ENCODE assay signal across 29 cellular contexts in the genomic region with DNA sequence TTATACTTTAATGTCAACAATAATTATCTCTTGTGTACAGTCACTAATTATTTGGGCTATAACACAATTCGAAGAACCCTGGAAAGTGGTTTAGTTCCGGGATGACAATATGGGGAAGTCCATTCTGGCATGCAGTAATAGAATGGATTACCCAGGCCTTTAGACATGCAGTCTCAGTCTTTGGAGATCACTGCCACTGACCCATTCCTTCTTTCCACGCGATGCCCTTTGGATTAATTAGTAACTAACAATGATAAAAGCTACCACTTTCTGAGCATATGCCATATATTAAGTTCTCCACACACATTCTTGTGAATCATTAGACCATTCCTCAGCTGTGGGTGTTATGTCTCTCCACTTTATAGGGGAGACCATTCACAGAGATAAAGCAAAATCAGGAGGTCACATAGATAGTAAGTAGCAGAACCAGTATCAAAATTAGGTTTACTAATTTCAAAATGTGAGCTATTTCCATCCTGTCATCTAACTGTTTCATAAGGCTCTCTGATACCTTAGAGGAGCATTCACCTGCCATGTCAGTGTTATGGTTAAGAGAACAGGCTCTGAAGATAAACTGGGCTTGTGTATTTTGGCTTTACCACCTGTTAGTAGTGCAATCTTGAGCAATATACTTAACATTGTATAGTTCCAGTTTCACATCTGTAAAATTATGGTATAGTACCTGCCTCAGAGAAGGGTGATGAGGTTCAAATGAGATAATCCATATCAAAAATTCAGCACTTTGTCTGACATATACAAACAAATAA. TPM values are rescaled to one million over a fixed set of nuclear protein-coding genes. Genes with fewer than 3 reads are reported as not detected.
DNase-seq lines count a peak whose midpoint lies in the region; ATAC-seq, FAIRE-seq and TF ChIP-seq lines count a peak whose summit lies in the region.
"Had no signal": no experiment of that assay in that cellular context is flagged by ENCODE, and none has a peak within 500 bp of the region (broad histone marks: within the 10 kb centered on the region; RNA-seq: fewer than 3 reads in every experiment).

No MANE protein-coding gene starts in this region.

- H3K4me1 ChIP-seq in Caco-2 (peaks cover 34% of the 10 kb centered on the region), mucosa of descending colon (ENCODE audit: low read depth) (no peaks in the 10 kb centered on the region)
- H3K4me1 ChIP-seq: BLaER1, HAP-1 had no signal

- no peak overlapping the region for H3K4me3 Mint-ChIP-seq in Caco-2 (ENCODE audit: unreplicated experiment)
- H3K4me3 Mint-ChIP-seq: CD4-positive, CD25-positive, alpha-beta regulatory T cell; HFFc6 had no signal

- ATAC-seq in mucosa of descending colon = peak; percentile 67

- H3K9me3 Mint-ChIP-seq in Caco-2 (ENCODE audit: unreplicated experiment) = no peaks in the 10 kb centered on the region
- H3K9me3 Mint-ChIP-seq: CD4-positive, CD25-positive, alpha-beta regulatory T cell; HFFc6 had no signal

- POLR2A ChIA-PET in Caco-2 (lab: Charles Lee) = interaction anchor here (1.0 to 1.6 kb wide), 2 partner anchors 18 to 27 kb away, joined by 4 to 7 read pairs; a partner anchor contains a TSS

- H3K27me3 ChIP-seq in Caco-2 (replicated peaks; ENCODE audit: control insufficient read depth, insufficient read depth, low read length) = no peaks in the 10 kb centered on the region
- H3K27me3 ChIP-seq: BLaER1, Peyer's patch had no signal

- DNase-seq in Caco-2 (no peak), RCC 7860 (ENCODE audit: low spot score) (peak; percentile 69), kidney glomerular epithelial cell (lab: John Stamatoyannopoulos, UW) (peak; percentile 91), mucosa of descending colon (no peak), superior temporal gyrus (ENCODE audit: extremely low spot score) (no peak), GM03348 (ENCODE audit: low spot score) (no peak), GM12891 (ENCODE audit: insufficient read length, low spot score) (no peak), NCI-H1048 (lab: John Stamatoyannopoulos, UW) (no peak)
- DNase-seq: CD4-positive, CD25-positive, alpha-beta regulatory T cell; DMS79; EL; GDM1; GOT3; HFFc6; IMR-90; MM.1S; NCI-H1694; NCI-H2029 treated with DMSO at 0.1 percent for 48 hours; NCI-H446 treated with DMSO at 0.1 percent for 48 hours; NCI-H526; OCI-M1; Peyer's patch; SIG-M5 had no signal

- H3K9me3 ChIP-seq in Caco-2 (0 out of 2 replicates have a peak, but pooled peaks cover 2% of the 10 kb centered on the region), mucosa of descending colon (no peaks in the 10 kb centered on the region)
- H3K9me3 ChIP-seq: BLaER1, HAP-1, Peyer's patch had no signal

- TF ChIP-seq CTCF in Caco-2 (IDR thresholded peaks at IDR 0.05; ENCODE audit: insufficient read depth in 1 of 2, low read depth in 1 of 2, low read length in 1 of 2, severe bottlenecking in 1 of 2, unreplicated experiment in 1 of 2) (no peak), mucosa of descending colon (IDR thresholded peaks at IDR 0.05) (no peak)

- CTCF ChIA-PET in Caco-2 (lab: Charles Lee) = no interaction called here

- H3K4me3 ChIP-seq in Caco-2 (ENCODE audit: low read depth, low read length) = no peak overlapping the region
- no peak overlapping the region for H3K4me3 ChIP-seq in mucosa of descending colon
- H3K4me3 ChIP-seq: BLaER1, HAP-1, Peyer's patch, SK-N-MC had no signal

- peak; percentile 92 for FAIRE-seq in RCC 7860 (lab: Jason Lieb, UNC)
- no peak for FAIRE-seq in GM12891 (lab: Jason Lieb, UNC)
- FAIRE-seq: GM12892, HTR-8/SVneo had no signal

- intact Hi-C loops in Caco-2 (cut with micrococcal nuclease; ENCODE audit: unreplicated experiment) (loop anchor here (2.0 kb wide), 1 partner anchor 27 kb away; a partner anchor contains a TSS), mucosa of descending colon (cut with DNase I, micrococcal nuclease) (no loop called here)

- peaks cover 7% of the 10 kb centered on the region for H3K4me1 Mint-ChIP-seq in Caco-2 (ENCODE audit: low read depth, unreplicated experiment)
- H3K4me1 Mint-ChIP-seq: CD4-positive, CD25-positive, alpha-beta regulatory T cell had no signal

- no peak overlapping the region for H3K27ac Mint-ChIP-seq in Caco-2 (ENCODE audit: unreplicated experiment)
- H3K27ac Mint-ChIP-seq: CD4-positive, CD25-positive, alpha-beta regulatory T cell; HFFc6 had no signal

- H3K36me3 ChIP-seq in Caco-2 (ENCODE audit: control insufficient read depth, insufficient read depth, low read length) (no peaks in the 10 kb centered on the region), mucosa of descending colon (ENCODE audit: low read depth) (no peaks in the 10 kb centered on the region)
- H3K36me3 ChIP-seq: BLaER1, HAP-1, Peyer's patch had no signal

- no peak for TF ChIP-seq POLR2A in GM12891 (IDR thresholded peaks at IDR 0.05; ENCODE audit: low read depth, low read length)

- H3K27me3 Mint-ChIP-seq in Caco-2 (ENCODE audit: insufficient read depth, unreplicated experiment) = no peaks in the 10 kb centered on the region

- TSS peak; percentile 56 for BruUV-seq in Caco-2 (replicated peaks; lab: Mats Ljungman, UMichigan)

- H3K36me3 Mint-ChIP-seq in Caco-2 (ENCODE audit: insufficient read depth, unreplicated experiment) = peaks cover 29% of the 10 kb centered on the region
- H3K36me3 Mint-ChIP-seq: CD4-positive, CD25-positive, alpha-beta regulatory T cell had no signal

TF ChIP-seq in GM12891, 5 proteins besides CTCF, POLR2A, EP300 and RAD21:
- TF ChIP-seq PAX5 (IDR thresholded peaks at IDR 0.05; ENCODE audit: insufficient read depth, low read length, severe bottlenecking) (no peak), SPI1 (IDR thresholded peaks at IDR 0.05; ENCODE audit: low read depth, low read length) (no peak), POU2F2 (IDR thresholded peaks at IDR 0.05; ENCODE audit: low read depth, low read length) (no peak), TAF1 (IDR thresholded peaks at IDR 0.05; ENCODE audit: low read depth, low read length) (no peak), POLR2AphosphoS5 (IDR thresholded peaks at IDR 0.05; ENCODE audit: low read depth, low read length) (no peak)

RNA-seq across cellular contexts. Expression of a gene that starts 27.2 kb away (rescaled TPM):
- total RNA-seq in Caco-2 (2022) (88.7 and 90.2 TPM in 2 replicates), mucosa of descending colon (10 to 100 TPM in 1 of 3 donors, 1 to 10 TPM in 1, under 1 TPM in 1; 0.96 to 15.3 (median 1.8) TPM)
- not detected for polyA plus RNA-seq in GM12891 (2012; ENCODE audit: low read depth, missing spikeins)
- total RNA-seq: A172; CD4-positive, CD25-positive, alpha-beta regulatory T cell had no signal

Comparison
In these comparisons a context has a peak if more than half of its experiments do, and no peak if none do; other contexts are left out.
1. DNase-seq: peak in RCC 7860 (single experiment) and kidney glomerular epithelial cell (single experiment); none in Caco-2 (0 of 2), mucosa of descending colon (0 of 3), superior temporal gyrus (single experiment), GM03348 (single experiment), GM12891 (single experiment) and NCI-H1048 (single experiment).